ENCODE assay signal across 1 cellular context in the genomic region with DNA sequence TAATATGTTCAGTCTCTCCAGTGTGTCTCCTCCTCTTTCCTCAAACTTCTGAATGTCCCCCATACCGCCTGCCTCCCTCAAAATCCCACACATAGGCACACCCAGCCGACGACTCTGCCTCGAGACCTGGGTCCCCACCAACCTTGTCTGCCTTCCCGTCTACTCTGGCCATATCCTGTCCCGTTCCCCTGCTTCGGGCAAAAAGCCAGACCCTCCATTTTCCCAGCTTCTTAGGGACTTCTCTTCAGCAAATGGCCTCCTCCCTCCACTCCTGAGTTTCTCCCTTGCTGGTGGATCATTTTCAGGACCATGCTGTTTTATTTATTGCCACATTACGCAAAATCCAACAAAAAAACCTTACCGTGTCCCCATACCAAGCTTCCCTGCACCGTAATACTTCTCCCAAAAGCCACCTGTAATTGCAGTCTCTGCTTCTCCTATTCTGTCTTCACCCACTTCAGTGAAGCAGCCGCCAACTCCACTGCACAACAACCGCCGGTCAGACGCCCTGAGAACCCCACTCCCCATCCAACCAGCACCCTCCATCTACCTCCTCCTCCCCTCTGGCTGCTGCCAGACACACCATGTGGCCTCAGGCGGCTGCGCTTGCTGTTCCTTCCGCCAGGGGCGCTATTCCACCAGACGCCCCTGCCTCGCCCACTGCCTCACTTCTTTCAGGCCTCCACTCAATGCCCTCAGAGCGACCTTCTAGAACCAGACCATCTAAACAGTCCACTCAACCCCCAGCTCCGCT.
TF ChIP-seq lines count a peak whose summit lies in the region.

No MANE protein-coding gene starts in this region.

TF ChIP-seq in WTC11, 78 proteins besides CTCF, POLR2A, EP300 and RAD21 (continued from another document):
- TF ChIP-seq, protein P1, sequence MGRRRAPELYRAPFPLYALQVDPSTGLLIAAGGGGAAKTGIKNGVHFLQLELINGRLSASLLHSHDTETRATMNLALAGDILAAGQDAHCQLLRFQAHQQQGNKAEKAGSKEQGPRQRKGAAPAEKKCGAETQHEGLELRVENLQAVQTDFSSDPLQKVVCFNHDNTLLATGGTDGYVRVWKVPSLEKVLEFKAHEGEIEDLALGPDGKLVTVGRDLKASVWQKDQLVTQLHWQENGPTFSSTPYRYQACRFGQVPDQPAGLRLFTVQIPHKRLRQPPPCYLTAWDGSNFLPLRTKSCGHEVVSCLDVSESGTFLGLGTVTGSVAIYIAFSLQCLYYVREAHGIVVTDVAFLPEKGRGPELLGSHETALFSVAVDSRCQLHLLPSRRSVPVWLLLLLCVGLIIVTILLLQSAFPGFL (CRISPR knock-in tag; IDR thresholded peaks at IDR 0.05; ENCODE audit: borderline replicate concordance), result no peak
- TF ChIP-seq NFE2L1 (CRISPR knock-in tag; IDR thresholded peaks at IDR 0.05) (no peak), TP53 (CRISPR knock-in tag; IDR thresholded peaks at IDR 0.05) (no peak), MYBL2 (CRISPR knock-in tag; IDR thresholded peaks at IDR 0.05) (no peak), OVOL2 (CRISPR knock-in tag; IDR thresholded peaks at IDR 0.05; ENCODE audit: borderline replicate concordance) (no peak), ZNF416 (CRISPR knock-in tag; IDR thresholded peaks at IDR 0.05) (no peak), ETV6 (CRISPR knock-in tag; IDR thresholded peaks at IDR 0.05) (0 out of 2 replicates have a peak, but pooled peaks have one; percentile 42), FOXP1 (CRISPR knock-in tag; IDR thresholded peaks at IDR 0.05; ENCODE audit: borderline replicate concordance) (no peak), SP1 (CRISPR knock-in tag; conservative IDR thresholded peaks at IDR 0.05) (peak; percentile 45; the same call in 1 of the 2 replicates), ESRRA (CRISPR knock-in tag; IDR thresholded peaks at IDR 0.05; ENCODE audit: borderline replicate concordance) (no peak), SMAD3 (CRISPR knock-in tag; IDR thresholded peaks at IDR 0.05; ENCODE audit: borderline replicate concordance) (no peak), ZNF317 (CRISPR knock-in tag; IDR thresholded peaks at IDR 0.05; ENCODE audit: borderline replicate concordance, low read depth) (no peak), RELA (CRISPR knock-in tag; IDR thresholded peaks at IDR 0.05; ENCODE audit: borderline replicate concordance) (no peak), FOXK1 (CRISPR knock-in tag; IDR thresholded peaks at IDR 0.05) (no peak), NR3C1 (CRISPR knock-in tag; conservative IDR thresholded peaks at IDR 0.05; ENCODE audit: low read depth) (no peak), TCF7 (CRISPR knock-in tag; IDR thresholded peaks at IDR 0.05; ENCODE audit: low read depth) (no peak)
- TF ChIP-seq, protein P2, sequence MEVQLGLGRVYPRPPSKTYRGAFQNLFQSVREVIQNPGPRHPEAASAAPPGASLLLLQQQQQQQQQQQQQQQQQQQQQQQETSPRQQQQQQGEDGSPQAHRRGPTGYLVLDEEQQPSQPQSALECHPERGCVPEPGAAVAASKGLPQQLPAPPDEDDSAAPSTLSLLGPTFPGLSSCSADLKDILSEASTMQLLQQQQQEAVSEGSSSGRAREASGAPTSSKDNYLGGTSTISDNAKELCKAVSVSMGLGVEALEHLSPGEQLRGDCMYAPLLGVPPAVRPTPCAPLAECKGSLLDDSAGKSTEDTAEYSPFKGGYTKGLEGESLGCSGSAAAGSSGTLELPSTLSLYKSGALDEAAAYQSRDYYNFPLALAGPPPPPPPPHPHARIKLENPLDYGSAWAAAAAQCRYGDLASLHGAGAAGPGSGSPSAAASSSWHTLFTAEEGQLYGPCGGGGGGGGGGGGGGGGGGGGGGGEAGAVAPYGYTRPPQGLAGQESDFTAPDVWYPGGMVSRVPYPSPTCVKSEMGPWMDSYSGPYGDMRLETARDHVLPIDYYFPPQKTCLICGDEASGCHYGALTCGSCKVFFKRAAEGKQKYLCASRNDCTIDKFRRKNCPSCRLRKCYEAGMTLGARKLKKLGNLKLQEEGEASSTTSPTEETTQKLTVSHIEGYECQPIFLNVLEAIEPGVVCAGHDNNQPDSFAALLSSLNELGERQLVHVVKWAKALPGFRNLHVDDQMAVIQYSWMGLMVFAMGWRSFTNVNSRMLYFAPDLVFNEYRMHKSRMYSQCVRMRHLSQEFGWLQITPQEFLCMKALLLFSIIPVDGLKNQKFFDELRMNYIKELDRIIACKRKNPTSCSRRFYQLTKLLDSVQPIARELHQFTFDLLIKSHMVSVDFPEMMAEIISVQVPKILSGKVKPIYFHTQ (CRISPR knock-in tag; IDR thresholded peaks at IDR 0.05), result no peak
- TF ChIP-seq, protein P3, sequence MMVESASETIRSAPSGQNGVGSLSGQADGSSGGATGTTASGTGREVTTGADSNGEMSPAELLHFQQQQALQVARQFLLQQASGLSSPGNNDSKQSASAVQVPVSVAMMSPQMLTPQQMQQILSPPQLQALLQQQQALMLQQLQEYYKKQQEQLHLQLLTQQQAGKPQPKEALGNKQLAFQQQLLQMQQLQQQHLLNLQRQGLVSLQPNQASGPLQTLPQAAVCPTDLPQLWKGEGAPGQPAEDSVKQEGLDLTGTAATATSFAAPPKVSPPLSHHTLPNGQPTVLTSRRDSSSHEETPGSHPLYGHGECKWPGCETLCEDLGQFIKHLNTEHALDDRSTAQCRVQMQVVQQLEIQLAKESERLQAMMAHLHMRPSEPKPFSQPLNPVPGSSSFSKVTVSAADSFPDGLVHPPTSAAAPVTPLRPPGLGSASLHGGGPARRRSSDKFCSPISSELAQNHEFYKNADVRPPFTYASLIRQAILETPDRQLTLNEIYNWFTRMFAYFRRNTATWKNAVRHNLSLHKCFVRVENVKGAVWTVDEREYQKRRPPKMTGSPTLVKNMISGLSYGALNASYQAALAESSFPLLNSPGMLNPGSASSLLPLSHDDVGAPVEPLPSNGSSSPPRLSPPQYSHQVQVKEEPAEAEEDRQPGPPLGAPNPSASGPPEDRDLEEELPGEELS (CRISPR knock-in tag; IDR thresholded peaks at IDR 0.05), result no peak
- TF ChIP-seq, protein P4, sequence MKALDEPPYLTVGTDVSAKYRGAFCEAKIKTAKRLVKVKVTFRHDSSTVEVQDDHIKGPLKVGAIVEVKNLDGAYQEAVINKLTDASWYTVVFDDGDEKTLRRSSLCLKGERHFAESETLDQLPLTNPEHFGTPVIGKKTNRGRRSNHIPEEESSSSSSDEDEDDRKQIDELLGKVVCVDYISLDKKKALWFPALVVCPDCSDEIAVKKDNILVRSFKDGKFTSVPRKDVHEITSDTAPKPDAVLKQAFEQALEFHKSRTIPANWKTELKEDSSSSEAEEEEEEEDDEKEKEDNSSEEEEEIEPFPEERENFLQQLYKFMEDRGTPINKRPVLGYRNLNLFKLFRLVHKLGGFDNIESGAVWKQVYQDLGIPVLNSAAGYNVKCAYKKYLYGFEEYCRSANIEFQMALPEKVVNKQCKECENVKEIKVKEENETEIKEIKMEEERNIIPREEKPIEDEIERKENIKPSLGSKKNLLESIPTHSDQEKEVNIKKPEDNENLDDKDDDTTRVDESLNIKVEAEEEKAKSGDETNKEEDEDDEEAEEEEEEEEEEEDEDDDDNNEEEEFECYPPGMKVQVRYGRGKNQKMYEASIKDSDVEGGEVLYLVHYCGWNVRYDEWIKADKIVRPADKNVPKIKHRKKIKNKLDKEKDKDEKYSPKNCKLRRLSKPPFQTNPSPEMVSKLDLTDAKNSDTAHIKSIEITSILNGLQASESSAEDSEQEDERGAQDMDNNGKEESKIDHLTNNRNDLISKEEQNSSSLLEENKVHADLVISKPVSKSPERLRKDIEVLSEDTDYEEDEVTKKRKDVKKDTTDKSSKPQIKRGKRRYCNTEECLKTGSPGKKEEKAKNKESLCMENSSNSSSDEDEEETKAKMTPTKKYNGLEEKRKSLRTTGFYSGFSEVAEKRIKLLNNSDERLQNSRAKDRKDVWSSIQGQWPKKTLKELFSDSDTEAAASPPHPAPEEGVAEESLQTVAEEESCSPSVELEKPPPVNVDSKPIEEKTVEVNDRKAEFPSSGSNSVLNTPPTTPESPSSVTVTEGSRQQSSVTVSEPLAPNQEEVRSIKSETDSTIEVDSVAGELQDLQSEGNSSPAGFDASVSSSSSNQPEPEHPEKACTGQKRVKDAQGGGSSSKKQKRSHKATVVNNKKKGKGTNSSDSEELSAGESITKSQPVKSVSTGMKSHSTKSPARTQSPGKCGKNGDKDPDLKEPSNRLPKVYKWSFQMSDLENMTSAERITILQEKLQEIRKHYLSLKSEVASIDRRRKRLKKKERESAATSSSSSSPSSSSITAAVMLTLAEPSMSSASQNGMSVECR (CRISPR knock-in tag; IDR thresholded peaks at IDR 0.05; ENCODE audit: borderline replicate concordance), result no peak
- TF ChIP-seq, protein P5, sequence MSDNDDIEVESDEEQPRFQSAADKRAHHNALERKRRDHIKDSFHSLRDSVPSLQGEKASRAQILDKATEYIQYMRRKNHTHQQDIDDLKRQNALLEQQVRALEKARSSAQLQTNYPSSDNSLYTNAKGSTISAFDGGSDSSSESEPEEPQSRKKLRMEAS (CRISPR knock-in tag; IDR thresholded peaks at IDR 0.05), result peak; percentile 79
- TF ChIP-seq, protein P6, sequence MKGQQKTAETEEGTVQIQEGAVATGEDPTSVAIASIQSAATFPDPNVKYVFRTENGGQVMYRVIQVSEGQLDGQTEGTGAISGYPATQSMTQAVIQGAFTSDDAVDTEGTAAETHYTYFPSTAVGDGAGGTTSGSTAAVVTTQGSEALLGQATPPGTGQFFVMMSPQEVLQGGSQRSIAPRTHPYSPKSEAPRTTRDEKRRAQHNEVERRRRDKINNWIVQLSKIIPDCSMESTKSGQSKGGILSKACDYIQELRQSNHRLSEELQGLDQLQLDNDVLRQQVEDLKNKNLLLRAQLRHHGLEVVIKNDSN (CRISPR knock-in tag; IDR thresholded peaks at IDR 0.05), result 0 out of 2 replicates have a peak, but pooled peaks have one; percentile 23
- TF ChIP-seq, protein P7, sequence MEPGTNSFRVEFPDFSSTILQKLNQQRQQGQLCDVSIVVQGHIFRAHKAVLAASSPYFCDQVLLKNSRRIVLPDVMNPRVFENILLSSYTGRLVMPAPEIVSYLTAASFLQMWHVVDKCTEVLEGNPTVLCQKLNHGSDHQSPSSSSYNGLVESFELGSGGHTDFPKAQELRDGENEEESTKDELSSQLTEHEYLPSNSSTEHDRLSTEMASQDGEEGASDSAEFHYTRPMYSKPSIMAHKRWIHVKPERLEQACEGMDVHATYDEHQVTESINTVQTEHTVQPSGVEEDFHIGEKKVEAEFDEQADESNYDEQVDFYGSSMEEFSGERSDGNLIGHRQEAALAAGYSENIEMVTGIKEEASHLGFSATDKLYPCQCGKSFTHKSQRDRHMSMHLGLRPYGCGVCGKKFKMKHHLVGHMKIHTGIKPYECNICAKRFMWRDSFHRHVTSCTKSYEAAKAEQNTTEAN (CRISPR knock-in tag; IDR thresholded peaks at IDR 0.05), result no peak
- TF ChIP-seq, protein P8, sequence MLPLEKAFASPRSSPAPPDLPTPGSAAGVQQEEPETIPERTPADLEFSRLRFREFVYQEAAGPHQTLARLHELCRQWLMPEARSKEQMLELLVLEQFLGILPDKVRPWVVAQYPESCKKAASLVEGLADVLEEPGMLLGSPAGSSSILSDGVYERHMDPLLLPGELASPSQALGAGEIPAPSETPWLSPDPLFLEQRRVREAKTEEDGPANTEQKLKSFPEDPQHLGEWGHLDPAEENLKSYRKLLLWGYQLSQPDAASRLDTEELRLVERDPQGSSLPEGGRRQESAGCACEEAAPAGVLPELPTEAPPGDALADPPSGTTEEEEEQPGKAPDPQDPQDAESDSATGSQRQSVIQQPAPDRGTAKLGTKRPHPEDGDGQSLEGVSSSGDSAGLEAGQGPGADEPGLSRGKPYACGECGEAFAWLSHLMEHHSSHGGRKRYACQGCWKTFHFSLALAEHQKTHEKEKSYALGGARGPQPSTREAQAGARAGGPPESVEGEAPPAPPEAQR (CRISPR knock-in tag; IDR thresholded peaks at IDR 0.05), result no peak
- TF ChIP-seq, protein P9, sequence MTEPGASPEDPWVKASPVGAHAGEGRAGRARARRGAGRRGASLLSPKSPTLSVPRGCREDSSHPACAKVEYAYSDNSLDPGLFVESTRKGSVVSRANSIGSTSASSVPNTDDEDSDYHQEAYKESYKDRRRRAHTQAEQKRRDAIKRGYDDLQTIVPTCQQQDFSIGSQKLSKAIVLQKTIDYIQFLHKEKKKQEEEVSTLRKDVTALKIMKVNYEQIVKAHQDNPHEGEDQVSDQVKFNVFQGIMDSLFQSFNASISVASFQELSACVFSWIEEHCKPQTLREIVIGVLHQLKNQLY (CRISPR knock-in tag; IDR thresholded peaks at IDR 0.05), result no peak
- TF ChIP-seq, protein P10, sequence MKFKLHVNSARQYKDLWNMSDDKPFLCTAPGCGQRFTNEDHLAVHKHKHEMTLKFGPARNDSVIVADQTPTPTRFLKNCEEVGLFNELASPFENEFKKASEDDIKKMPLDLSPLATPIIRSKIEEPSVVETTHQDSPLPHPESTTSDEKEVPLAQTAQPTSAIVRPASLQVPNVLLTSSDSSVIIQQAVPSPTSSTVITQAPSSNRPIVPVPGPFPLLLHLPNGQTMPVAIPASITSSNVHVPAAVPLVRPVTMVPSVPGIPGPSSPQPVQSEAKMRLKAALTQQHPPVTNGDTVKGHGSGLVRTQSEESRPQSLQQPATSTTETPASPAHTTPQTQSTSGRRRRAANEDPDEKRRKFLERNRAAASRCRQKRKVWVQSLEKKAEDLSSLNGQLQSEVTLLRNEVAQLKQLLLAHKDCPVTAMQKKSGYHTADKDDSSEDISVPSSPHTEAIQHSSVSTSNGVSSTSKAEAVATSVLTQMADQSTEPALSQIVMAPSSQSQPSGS (CRISPR knock-in tag; IDR thresholded peaks at IDR 0.05; ENCODE audit: borderline replicate concordance, low read depth), result no peak
- TF ChIP-seq, protein P11, sequence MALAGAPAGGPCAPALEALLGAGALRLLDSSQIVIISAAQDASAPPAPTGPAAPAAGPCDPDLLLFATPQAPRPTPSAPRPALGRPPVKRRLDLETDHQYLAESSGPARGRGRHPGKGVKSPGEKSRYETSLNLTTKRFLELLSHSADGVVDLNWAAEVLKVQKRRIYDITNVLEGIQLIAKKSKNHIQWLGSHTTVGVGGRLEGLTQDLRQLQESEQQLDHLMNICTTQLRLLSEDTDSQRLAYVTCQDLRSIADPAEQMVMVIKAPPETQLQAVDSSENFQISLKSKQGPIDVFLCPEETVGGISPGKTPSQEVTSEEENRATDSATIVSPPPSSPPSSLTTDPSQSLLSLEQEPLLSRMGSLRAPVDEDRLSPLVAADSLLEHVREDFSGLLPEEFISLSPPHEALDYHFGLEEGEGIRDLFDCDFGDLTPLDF (CRISPR knock-in tag; IDR thresholded peaks at IDR 0.05), result no peak
- TF ChIP-seq, protein P12, sequence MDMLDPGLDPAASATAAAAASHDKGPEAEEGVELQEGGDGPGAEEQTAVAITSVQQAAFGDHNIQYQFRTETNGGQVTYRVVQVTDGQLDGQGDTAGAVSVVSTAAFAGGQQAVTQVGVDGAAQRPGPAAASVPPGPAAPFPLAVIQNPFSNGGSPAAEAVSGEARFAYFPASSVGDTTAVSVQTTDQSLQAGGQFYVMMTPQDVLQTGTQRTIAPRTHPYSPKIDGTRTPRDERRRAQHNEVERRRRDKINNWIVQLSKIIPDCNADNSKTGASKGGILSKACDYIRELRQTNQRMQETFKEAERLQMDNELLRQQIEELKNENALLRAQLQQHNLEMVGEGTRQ (CRISPR knock-in tag; IDR thresholded peaks at IDR 0.05), result peak; percentile 49; the same call in 1 of the 2 replicates
